1 cellular context compared by ENCODE assay signal in the genomic region with DNA sequence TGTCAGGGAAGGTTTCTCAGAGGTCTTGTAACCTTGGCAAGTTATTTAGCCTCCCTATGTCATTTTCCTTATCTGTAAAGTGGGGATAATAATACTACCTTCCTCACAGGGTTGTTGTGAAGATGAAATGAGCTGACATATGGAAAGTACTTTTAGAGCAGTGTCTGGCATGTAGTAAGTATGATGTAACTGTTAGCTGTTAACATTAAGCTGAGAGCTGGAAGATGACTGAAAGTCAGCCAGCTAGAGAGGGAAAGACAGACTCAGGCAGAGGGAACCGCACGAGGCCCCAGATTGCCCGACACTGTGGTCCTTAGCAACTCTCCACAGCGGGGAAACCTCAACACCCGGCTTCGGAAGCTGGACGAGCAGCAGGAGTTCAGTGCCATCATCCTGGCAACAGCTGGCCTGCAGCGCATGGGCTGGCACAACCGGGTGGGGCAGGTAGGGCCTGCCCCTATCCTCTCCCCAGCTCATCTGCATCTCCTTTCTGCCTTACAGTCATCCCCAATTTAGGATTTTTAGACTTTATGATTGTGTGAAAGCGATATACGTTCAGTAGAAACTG.
TF ChIP-seq lines count a peak whose summit lies in the region.

No MANE protein-coding gene starts in this region.

TF ChIP-seq in HEK293, 187 proteins besides CTCF, POLR2A, EP300 and RAD21 (continued from another document and continues in another):
- TF ChIP-seq, protein P1, sequence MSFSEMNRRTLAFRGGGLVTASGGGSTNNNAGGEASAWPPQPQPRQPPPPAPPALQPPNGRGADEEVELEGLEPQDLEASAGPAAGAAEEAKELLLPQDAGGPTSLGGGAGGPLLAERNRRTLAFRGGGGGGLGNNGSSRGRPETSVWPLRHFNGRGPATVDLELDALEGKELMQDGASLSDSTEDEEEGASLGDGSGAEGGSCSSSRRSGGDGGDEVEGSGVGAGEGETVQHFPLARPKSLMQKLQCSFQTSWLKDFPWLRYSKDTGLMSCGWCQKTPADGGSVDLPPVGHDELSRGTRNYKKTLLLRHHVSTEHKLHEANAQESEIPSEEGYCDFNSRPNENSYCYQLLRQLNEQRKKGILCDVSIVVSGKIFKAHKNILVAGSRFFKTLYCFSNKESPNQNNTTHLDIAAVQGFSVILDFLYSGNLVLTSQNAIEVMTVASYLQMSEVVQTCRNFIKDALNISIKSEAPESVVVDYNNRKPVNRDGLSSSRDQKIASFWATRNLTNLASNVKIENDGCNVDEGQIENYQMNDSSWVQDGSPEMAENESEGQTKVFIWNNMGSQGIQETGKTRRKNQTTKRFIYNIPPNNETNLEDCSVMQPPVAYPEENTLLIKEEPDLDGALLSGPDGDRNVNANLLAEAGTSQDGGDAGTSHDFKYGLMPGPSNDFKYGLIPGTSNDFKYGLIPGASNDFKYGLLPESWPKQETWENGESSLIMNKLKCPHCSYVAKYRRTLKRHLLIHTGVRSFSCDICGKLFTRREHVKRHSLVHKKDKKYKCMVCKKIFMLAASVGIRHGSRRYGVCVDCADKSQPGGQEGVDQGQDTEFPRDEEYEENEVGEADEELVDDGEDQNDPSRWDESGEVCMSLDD (tag by site-specific recombination; IDR thresholded peaks at IDR 0.05), result no peak
- TF ChIP-seq ZEB2 (tag by site-specific recombination; IDR thresholded peaks at IDR 0.05) (no peak), ZNF600 (tag by site-specific recombination; IDR thresholded peaks at IDR 0.05) (peak; percentile 51), ZBTB8A (tag by site-specific recombination; IDR thresholded peaks at IDR 0.05) (no peak), ZNF324 (tag by site-specific recombination; IDR thresholded peaks at IDR 0.05) (0 out of 2 replicates have a peak, but pooled peaks have one; percentile 20), ZNF529 (tag by site-specific recombination; IDR thresholded peaks at IDR 0.05; ENCODE audit: insufficient replicate concordance) (no peak), KLF1 (tag by site-specific recombination; IDR thresholded peaks at IDR 0.05) (no peak), ZNF175 (tag by site-specific recombination; IDR thresholded peaks at IDR 0.05) (no peak), ZNF701 (tag by site-specific recombination; IDR thresholded peaks at IDR 0.05) (no peak), OSR2 (tag by site-specific recombination; IDR thresholded peaks at IDR 0.05) (no peak), ZNF558 (tag by site-specific recombination; IDR thresholded peaks at IDR 0.05) (no peak), ZNF664 (tag by site-specific recombination; IDR thresholded peaks at IDR 0.05) (no peak), ZNF221 (tag by site-specific recombination; IDR thresholded peaks at IDR 0.05; ENCODE audit: borderline replicate concordance) (no peak), ZIC2 (tag by site-specific recombination; IDR thresholded peaks at IDR 0.05) (peak; percentile 33; the same call in 1 of the 2 replicates), GLI2 (tag by site-specific recombination; IDR thresholded peaks at IDR 0.05; ENCODE audit: borderline replicate concordance, low read depth) (no peak), SP7 (tag by site-specific recombination; IDR thresholded peaks at IDR 0.05) (no peak), KLF10 (tag by site-specific recombination; IDR thresholded peaks at IDR 0.05) (no peak), KLF8 (tag by site-specific recombination; IDR thresholded peaks at IDR 0.05) (0 out of 2 replicates have a peak, but pooled peaks have one; percentile 11), ZNF426 (tag by site-specific recombination; IDR thresholded peaks at IDR 0.05) (no peak), ZFP69B (tag by site-specific recombination; IDR thresholded peaks at IDR 0.05) (no peak)
- TF ChIP-seq, protein P2, sequence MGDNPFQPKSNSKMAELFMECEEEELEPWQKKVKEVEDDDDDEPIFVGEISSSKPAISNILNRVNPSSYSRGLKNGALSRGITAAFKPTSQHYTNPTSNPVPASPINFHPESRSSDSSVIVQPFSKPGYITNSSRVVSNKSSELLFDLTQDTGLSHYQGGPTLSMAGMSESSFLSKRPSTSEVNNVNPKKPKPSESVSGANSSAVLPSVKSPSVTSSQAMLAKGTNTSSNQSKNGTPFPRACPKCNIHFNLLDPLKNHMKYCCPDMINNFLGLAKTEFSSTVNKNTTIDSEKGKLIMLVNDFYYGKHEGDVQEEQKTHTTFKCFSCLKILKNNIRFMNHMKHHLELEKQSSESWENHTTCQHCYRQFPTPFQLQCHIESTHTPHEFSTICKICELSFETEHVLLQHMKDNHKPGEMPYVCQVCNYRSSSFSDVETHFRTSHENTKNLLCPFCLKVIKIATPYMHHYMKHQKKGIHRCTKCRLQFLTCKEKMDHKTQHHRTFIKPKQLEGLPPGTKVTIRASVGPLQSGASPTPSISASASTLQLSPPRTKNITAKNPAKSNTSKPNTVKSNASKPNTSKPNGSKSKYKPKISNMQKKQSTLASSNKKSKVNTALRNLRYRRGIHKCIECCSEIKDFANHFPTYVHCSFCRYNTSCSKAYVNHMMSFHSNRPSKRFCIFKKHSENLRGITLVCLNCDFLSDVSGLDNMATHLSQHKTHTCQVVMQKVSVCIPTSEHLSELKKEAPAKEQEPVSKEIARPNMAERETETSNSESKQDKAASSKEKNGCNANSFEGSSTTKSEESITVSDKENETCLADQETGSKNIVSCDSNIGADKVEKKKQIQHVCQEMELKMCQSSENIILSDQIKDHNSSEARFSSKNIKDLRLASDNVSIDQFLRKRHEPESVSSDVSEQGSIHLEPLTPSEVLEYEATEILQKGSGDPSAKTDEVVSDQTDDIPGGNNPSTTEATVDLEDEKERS (tag by site-specific recombination; IDR thresholded peaks at IDR 0.05), result no peak
- TF ChIP-seq, protein P3, sequence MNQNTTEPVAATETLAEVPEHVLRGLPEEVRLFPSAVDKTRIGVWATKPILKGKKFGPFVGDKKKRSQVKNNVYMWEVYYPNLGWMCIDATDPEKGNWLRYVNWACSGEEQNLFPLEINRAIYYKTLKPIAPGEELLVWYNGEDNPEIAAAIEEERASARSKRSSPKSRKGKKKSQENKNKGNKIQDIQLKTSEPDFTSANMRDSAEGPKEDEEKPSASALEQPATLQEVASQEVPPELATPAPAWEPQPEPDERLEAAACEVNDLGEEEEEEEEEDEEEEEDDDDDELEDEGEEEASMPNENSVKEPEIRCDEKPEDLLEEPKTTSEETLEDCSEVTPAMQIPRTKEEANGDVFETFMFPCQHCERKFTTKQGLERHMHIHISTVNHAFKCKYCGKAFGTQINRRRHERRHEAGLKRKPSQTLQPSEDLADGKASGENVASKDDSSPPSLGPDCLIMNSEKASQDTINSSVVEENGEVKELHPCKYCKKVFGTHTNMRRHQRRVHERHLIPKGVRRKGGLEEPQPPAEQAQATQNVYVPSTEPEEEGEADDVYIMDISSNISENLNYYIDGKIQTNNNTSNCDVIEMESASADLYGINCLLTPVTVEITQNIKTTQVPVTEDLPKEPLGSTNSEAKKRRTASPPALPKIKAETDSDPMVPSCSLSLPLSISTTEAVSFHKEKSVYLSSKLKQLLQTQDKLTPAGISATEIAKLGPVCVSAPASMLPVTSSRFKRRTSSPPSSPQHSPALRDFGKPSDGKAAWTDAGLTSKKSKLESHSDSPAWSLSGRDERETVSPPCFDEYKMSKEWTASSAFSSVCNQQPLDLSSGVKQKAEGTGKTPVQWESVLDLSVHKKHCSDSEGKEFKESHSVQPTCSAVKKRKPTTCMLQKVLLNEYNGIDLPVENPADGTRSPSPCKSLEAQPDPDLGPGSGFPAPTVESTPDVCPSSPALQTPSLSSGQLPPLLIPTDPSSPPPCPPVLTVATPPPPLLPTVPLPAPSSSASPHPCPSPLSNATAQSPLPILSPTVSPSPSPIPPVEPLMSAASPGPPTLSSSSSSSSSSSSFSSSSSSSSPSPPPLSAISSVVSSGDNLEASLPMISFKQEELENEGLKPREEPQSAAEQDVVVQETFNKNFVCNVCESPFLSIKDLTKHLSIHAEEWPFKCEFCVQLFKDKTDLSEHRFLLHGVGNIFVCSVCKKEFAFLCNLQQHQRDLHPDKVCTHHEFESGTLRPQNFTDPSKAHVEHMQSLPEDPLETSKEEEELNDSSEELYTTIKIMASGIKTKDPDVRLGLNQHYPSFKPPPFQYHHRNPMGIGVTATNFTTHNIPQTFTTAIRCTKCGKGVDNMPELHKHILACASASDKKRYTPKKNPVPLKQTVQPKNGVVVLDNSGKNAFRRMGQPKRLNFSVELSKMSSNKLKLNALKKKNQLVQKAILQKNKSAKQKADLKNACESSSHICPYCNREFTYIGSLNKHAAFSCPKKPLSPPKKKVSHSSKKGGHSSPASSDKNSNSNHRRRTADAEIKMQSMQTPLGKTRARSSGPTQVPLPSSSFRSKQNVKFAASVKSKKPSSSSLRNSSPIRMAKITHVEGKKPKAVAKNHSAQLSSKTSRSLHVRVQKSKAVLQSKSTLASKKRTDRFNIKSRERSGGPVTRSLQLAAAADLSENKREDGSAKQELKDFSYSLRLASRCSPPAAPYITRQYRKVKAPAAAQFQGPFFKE (tag by site-specific recombination; IDR thresholded peaks at IDR 0.05; ENCODE audit: borderline replicate concordance), result no peak
- TF ChIP-seq, protein P4, sequence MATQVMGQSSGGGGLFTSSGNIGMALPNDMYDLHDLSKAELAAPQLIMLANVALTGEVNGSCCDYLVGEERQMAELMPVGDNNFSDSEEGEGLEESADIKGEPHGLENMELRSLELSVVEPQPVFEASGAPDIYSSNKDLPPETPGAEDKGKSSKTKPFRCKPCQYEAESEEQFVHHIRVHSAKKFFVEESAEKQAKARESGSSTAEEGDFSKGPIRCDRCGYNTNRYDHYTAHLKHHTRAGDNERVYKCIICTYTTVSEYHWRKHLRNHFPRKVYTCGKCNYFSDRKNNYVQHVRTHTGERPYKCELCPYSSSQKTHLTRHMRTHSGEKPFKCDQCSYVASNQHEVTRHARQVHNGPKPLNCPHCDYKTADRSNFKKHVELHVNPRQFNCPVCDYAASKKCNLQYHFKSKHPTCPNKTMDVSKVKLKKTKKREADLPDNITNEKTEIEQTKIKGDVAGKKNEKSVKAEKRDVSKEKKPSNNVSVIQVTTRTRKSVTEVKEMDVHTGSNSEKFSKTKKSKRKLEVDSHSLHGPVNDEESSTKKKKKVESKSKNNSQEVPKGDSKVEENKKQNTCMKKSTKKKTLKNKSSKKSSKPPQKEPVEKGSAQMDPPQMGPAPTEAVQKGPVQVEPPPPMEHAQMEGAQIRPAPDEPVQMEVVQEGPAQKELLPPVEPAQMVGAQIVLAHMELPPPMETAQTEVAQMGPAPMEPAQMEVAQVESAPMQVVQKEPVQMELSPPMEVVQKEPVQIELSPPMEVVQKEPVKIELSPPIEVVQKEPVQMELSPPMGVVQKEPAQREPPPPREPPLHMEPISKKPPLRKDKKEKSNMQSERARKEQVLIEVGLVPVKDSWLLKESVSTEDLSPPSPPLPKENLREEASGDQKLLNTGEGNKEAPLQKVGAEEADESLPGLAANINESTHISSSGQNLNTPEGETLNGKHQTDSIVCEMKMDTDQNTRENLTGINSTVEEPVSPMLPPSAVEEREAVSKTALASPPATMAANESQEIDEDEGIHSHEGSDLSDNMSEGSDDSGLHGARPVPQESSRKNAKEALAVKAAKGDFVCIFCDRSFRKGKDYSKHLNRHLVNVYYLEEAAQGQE (tag by site-specific recombination; IDR thresholded peaks at IDR 0.05), result no peak
- TF ChIP-seq, protein P5, sequence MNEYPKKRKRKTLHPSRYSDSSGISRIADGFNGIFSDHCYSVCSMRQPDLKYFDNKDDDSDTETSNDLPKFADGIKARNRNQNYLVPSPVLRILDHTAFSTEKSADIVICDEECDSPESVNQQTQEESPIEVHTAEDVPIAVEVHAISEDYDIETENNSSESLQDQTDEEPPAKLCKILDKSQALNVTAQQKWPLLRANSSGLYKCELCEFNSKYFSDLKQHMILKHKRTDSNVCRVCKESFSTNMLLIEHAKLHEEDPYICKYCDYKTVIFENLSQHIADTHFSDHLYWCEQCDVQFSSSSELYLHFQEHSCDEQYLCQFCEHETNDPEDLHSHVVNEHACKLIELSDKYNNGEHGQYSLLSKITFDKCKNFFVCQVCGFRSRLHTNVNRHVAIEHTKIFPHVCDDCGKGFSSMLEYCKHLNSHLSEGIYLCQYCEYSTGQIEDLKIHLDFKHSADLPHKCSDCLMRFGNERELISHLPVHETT (tag by site-specific recombination; IDR thresholded peaks at IDR 0.05), result no peak
- TF ChIP-seq, protein P6, sequence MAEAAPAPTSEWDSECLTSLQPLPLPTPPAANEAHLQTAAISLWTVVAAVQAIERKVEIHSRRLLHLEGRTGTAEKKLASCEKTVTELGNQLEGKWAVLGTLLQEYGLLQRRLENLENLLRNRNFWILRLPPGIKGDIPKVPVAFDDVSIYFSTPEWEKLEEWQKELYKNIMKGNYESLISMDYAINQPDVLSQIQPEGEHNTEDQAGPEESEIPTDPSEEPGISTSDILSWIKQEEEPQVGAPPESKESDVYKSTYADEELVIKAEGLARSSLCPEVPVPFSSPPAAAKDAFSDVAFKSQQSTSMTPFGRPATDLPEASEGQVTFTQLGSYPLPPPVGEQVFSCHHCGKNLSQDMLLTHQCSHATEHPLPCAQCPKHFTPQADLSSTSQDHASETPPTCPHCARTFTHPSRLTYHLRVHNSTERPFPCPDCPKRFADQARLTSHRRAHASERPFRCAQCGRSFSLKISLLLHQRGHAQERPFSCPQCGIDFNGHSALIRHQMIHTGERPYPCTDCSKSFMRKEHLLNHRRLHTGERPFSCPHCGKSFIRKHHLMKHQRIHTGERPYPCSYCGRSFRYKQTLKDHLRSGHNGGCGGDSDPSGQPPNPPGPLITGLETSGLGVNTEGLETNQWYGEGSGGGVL (tag by site-specific recombination; IDR thresholded peaks at IDR 0.05), result no peak
- TF ChIP-seq, protein P7, sequence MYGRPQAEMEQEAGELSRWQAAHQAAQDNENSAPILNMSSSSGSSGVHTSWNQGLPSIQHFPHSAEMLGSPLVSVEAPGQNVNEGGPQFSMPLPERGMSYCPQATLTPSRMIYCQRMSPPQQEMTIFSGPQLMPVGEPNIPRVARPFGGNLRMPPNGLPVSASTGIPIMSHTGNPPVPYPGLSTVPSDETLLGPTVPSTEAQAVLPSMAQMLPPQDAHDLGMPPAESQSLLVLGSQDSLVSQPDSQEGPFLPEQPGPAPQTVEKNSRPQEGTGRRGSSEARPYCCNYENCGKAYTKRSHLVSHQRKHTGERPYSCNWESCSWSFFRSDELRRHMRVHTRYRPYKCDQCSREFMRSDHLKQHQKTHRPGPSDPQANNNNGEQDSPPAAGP (tag by site-specific recombination; IDR thresholded peaks at IDR 0.05), result no peak
- TF ChIP-seq, protein P8, sequence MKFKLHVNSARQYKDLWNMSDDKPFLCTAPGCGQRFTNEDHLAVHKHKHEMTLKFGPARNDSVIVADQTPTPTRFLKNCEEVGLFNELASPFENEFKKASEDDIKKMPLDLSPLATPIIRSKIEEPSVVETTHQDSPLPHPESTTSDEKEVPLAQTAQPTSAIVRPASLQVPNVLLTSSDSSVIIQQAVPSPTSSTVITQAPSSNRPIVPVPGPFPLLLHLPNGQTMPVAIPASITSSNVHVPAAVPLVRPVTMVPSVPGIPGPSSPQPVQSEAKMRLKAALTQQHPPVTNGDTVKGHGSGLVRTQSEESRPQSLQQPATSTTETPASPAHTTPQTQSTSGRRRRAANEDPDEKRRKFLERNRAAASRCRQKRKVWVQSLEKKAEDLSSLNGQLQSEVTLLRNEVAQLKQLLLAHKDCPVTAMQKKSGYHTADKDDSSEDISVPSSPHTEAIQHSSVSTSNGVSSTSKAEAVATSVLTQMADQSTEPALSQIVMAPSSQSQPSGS (tag by site-specific recombination; IDR thresholded peaks at IDR 0.05; ENCODE audit: low read depth), result peak; percentile 53; the same call in 1 of the 2 replicates
- TF ChIP-seq, protein P9, sequence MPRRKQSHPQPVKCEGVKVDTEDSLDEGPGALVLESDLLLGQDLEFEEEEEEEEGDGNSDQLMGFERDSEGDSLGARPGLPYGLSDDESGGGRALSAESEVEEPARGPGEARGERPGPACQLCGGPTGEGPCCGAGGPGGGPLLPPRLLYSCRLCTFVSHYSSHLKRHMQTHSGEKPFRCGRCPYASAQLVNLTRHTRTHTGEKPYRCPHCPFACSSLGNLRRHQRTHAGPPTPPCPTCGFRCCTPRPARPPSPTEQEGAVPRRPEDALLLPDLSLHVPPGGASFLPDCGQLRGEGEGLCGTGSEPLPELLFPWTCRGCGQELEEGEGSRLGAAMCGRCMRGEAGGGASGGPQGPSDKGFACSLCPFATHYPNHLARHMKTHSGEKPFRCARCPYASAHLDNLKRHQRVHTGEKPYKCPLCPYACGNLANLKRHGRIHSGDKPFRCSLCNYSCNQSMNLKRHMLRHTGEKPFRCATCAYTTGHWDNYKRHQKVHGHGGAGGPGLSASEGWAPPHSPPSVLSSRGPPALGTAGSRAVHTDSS (tag by site-specific recombination; IDR thresholded peaks at IDR 0.05), result no peak
